ENCODE assay signal across 9 cellular contexts in genomic region chr11:62689421-62690183, GRCh38. TPM values are rescaled to one million over a fixed set of nuclear protein-coding genes. Genes with fewer than 3 reads are reported as not detected.
DNase-seq lines count a peak whose midpoint lies in the region; ATAC-seq and TF ChIP-seq lines count a peak whose summit lies in the region.
"Had no signal": no experiment of that assay in that cellular context is flagged by ENCODE, and none has a peak within 500 bp of the region (broad histone marks: within the 10 kb centered on the region; RNA-seq: fewer than 3 reads in every experiment).

Gene LRRN4CL (minus strand): TSS chr11:62689530. CDS start chr11:62688508, 1,022 bp downstream.

- POLR2A ChIA-PET in WTC11 (lab: Charles Lee) = interaction anchor here (0.6 to 2.2 kb wide), 7 partner anchors 14 to 98 kb away, joined by 3 to 9 read pairs (median 6); partner anchors contain the start of genes BSCL2, C11orf98, CSKMT and GNG3

- H3K4me3 Mint-ChIP-seq in WTC11 = no peak within 1 kb of the TSS

- in situ Hi-C loops in KBM-7 (cut with MboI; ENCODE audit: low pct_unique_long_range_greater_than_20kb, low sequenced_read_pairs) = loop anchor here (25.0 kb wide), 1 partner anchor 302 kb away; no protein-coding TSS in a partner anchor

- H3K4me1 Mint-ChIP-seq in WTC11 = peaks cover 9% of the 10 kb centered on the region; the same call in 1 of the 2 replicates

- DNase-seq in ELR (ENCODE audit: low read depth) (peak; percentile 70), WTC11 (ENCODE audit: low spot score) (no peak), head of caudate nucleus (peak; percentile 29 to 91 (median 69)), putamen (ENCODE audit: low spot score) (peak; percentile 73), T-helper 2 cell (no peak), KBM-7 (no peak), iPS-NIHi11 (ENCODE audit: low spot score) (no peak)
- DNase-seq: T-helper 1 cell had no signal

- CTCF ChIA-PET in WTC11 (lab: Charles Lee) = interaction anchor here (0.8 to 3.0 kb wide), 8 partner anchors 10 to 294 kb away, joined by 3 to 21 read pairs (median 5); partner anchors contain the start of genes LBHD1, TMEM179B, UBXN1 and UQCC3

- H3K27me3 Mint-ChIP-seq in WTC11 (ENCODE audit: low read depth) = no peaks in the 10 kb centered on the region

- peaks cover 25% of the 10 kb centered on the region for H3K36me3 Mint-ChIP-seq in WTC11

- TF ChIP-seq CTCF in WTC11 (IDR thresholded peaks at IDR 0.05) = no peak

- intact Hi-C loops in head of caudate nucleus (cut with DNase I) = no loop called here

- H3K27ac Mint-ChIP-seq in WTC11 = peak within 1 kb of the TSS; percentile 89

- ATAC-seq in WTC11 (no peak), HG03280 (IDR thresholded peaks at IDR 0.05; ENCODE audit: unreplicated experiment) (no peak)

- no peaks in the 10 kb centered on the region for H3K9me3 Mint-ChIP-seq in WTC11

TF ChIP-seq in WTC11, 78 proteins besides CTCF, POLR2A, EP300 and RAD21:
- TF ChIP-seq ELF4 (CRISPR knock-in tag; IDR thresholded peaks at IDR 0.05; ENCODE audit: low read depth) (no peak), SP1 (CRISPR knock-in tag; conservative IDR thresholded peaks at IDR 0.05) (no peak), ZNF396 (CRISPR knock-in tag; IDR thresholded peaks at IDR 0.05; ENCODE audit: borderline replicate concordance) (no peak), CREB1 (CRISPR knock-in tag; IDR thresholded peaks at IDR 0.05) (no peak), E2F5 (CRISPR knock-in tag; IDR thresholded peaks at IDR 0.05) (no peak), ZNF416 (CRISPR knock-in tag; IDR thresholded peaks at IDR 0.05) (no peak), GABPB1 (CRISPR knock-in tag; IDR thresholded peaks at IDR 0.05) (no peak)
- TF ChIP-seq, protein P1, sequence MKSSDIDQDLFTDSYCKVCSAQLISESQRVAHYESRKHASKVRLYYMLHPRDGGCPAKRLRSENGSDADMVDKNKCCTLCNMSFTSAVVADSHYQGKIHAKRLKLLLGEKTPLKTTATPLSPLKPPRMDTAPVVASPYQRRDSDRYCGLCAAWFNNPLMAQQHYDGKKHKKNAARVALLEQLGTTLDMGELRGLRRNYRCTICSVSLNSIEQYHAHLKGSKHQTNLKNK (CRISPR knock-in tag; IDR thresholded peaks at IDR 0.05) = no peak
- TF ChIP-seq, protein P2, sequence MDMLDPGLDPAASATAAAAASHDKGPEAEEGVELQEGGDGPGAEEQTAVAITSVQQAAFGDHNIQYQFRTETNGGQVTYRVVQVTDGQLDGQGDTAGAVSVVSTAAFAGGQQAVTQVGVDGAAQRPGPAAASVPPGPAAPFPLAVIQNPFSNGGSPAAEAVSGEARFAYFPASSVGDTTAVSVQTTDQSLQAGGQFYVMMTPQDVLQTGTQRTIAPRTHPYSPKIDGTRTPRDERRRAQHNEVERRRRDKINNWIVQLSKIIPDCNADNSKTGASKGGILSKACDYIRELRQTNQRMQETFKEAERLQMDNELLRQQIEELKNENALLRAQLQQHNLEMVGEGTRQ (CRISPR knock-in tag; IDR thresholded peaks at IDR 0.05) = no peak

RNA-seq across cellular contexts. Expression of gene LRRN4CL, which starts in this region (rescaled TPM):
- total RNA-seq in WTC11 (2021) = 0.16 to 0.39 TPM (median 0.23 TPM) in 3 replicates

Comparison
In these comparisons a context has a peak if more than half of its experiments do, and no peak if none do; other contexts are left out.
1. DNase-seq: peak in ELR (single experiment), head of caudate nucleus (42 of 42) and putamen (single experiment); none in WTC11 (single experiment), T-helper 2 cell (0 of 5), KBM-7 (single experiment) and iPS-NIHi11 (single experiment).